Comparison of ENCODE assay signal across 1 cellular context in the genomic region with DNA sequence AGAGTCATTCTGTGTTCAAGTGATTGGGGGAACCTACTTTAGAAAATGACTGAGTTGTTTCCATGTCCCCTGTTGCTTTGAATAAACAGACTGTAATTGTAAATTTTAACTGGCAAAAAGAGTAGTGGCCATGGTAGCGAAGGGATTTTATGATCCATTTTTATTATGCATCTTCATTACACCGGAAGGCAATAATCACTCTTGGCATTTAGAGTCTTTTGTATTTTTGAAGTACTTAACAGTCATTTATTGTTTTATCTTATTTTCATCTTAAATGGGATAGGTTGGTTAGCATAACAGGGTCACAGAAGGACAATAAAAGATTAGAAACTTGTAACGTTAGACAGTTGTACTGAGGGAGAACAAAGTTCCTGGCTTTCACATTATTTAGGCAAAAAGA.
TF ChIP-seq lines count a peak whose summit lies in the region.

No MANE protein-coding gene starts in this region.

TF ChIP-seq in HepG2, 621 proteins besides CTCF, POLR2A, EP300 and RAD21 (continued from another document):
- TF ChIP-seq, protein P1, sequence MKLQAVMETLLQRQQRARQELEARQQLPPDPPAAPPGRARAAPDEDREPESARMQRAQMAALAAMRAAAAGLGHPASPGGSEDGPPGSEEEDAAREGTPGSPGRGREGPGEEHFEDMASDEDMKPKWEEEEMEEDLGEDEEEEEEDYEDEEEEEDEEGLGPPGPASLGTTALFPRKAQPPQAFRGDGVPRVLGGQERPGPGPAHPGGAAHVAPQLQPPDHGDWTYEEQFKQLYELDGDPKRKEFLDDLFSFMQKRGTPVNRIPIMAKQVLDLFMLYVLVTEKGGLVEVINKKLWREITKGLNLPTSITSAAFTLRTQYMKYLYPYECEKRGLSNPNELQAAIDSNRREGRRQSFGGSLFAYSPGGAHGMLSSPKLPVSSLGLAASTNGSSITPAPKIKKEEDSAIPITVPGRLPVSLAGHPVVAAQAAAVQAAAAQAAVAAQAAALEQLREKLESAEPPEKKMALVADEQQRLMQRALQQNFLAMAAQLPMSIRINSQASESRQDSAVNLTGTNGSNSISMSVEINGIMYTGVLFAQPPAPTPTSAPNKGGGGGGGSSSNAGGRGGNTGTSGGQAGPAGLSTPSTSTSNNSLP (IDR thresholded peaks at IDR 0.05; ENCODE audit: low read depth, low read length), result no peak
- TF ChIP-seq ZNF589 (CRISPR knock-in tag; conservative IDR thresholded peaks at IDR 0.05), result no peak
